ENCODE assay signal across 1 cellular context in the genomic region with DNA sequence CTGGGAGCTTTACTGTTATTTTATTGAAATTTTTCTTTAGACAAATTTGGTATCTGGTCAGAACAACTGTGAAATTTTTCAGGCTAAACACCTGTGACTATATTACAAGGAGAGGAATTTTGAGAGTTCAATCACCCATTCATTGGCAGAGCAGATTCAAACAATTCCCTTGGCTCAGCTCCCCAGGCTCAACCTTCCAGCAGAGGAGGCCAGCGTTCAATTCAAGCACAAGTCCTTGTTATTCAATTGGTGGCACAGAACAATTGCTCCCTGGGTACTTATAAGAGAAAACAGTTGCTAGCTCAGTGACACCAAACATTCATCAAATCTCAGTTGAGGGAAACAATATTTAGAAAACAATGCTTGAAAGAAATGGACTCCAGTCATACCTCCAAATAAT.
TF ChIP-seq lines count a peak whose summit lies in the region.

No MANE protein-coding gene starts in this region.

TF ChIP-seq in GM23338, 12 proteins besides CTCF, POLR2A, EP300 and RAD21 (continued from another document):
- TF ChIP-seq REST (IDR thresholded peaks at IDR 0.05; ENCODE audit: unreplicated experiment) (no peak), STAT1 (IDR thresholded peaks at IDR 0.05; ENCODE audit: unreplicated experiment) (no peak), CREB1 (CRISPR knock-in tag; IDR thresholded peaks at IDR 0.05; ENCODE audit: low read depth) (no peak), NANOG (IDR thresholded peaks at IDR 0.05; ENCODE audit: borderline replicate concordance) (no peak; the same call in 1 of the 2 replicates), POLR2AphosphoS5 (IDR thresholded peaks at IDR 0.05; ENCODE audit: low read depth) (no peak), EZH2phosphoT487 (IDR thresholded peaks at IDR 0.05; ENCODE audit: unreplicated experiment) (no peak)
